ENCODE assay signal across 11 cellular contexts in genomic region chr4:40058854-40059253, GRCh38. TPM values are rescaled to one million over a fixed set of nuclear protein-coding genes. Genes with fewer than 3 reads are reported as not detected.
DNase-seq lines count a peak whose midpoint lies in the region; ATAC-seq and TF ChIP-seq lines count a peak whose summit lies in the region.
"Had no signal": no experiment of that assay in that cellular context is flagged by ENCODE, and none has a peak within 500 bp of the region (broad histone marks: within the 10 kb centered on the region; RNA-seq: fewer than 3 reads in every experiment).

No MANE protein-coding gene starts in this region.

- H3K27ac ChIP-seq in testis = peak overlapping the region in 1 of 2 donors; percentile 99

- no peak for TF ChIP-seq CTCF in WTC11 (IDR thresholded peaks at IDR 0.05)
- no peak for TF ChIP-seq CTCF in testis (IDR thresholded peaks at IDR 0.05)

- 32 to 36% methylated on average over 14 of the region's 14 CpGs for WGBS in testis, 2 donors

- ATAC-seq in WTC11 = no peak
- ATAC-seq: heart left ventricle had no signal

- no peak for TF ChIP-seq POLR2A in testis (IDR thresholded peaks at IDR 0.05)

- no peak overlapping the region for H3K27ac Mint-ChIP-seq in activated naive CD4-positive, alpha-beta T cell treated with anti-CD3 and anti-CD28 coated beads, Interleukin-2, amount 50 U/mL, for 24 hours
- H3K27ac Mint-ChIP-seq in WTC11 = peak overlapping the region; percentile 11; the same call in 1 of the 2 replicates

- H3K9ac ChIP-seq in iPS-15b (ENCODE audit: low read depth, low read length) = peak overlapping the region; percentile 67

- CTCF ChIA-PET in WTC11 (lab: Charles Lee) = interaction anchor here (1.8 to 2.2 kb wide), 2 partner anchors 258 to 266 kb away, joined by 6 to 13 read pairs; no protein-coding TSS in a partner anchor

- peak overlapping the region; percentile 53 for H3K4me3 Mint-ChIP-seq in activated naive CD4-positive, alpha-beta T cell treated with anti-CD3 and anti-CD28 coated beads, Interleukin-2, amount 50 U/mL, for 24 hours
- peak overlapping the region; percentile 87 for H3K4me3 Mint-ChIP-seq in WTC11

- H3K4me3 ChIP-seq in iPS-15b (ENCODE audit: low read depth, low read length) (peak overlapping the region; percentile 75), testis (no peak overlapping the region)

- H3K4me1 ChIP-seq in iPS-15b (ENCODE audit: control insufficient read depth, insufficient read depth, low read length) (peaks cover 3% of the 10 kb centered on the region), testis (peaks cover 6% of the 10 kb centered on the region)

- H3K9me3 ChIP-seq in iPS-15b (ENCODE audit: control insufficient read depth, insufficient read depth, low read length) (no peaks in the 10 kb centered on the region), testis (no peaks in the 10 kb centered on the region)
- H3K9me3 ChIP-seq: heart left ventricle had no signal

- peaks cover 7% of the 10 kb centered on the region for H3K36me3 Mint-ChIP-seq in activated naive CD4-positive, alpha-beta T cell treated with anti-CD3 and anti-CD28 coated beads, Interleukin-2, amount 50 U/mL, for 24 hours
- H3K36me3 Mint-ChIP-seq in WTC11 = peaks cover 18% of the 10 kb centered on the region

- H3K9me3 Mint-ChIP-seq in activated naive CD4-positive, alpha-beta T cell treated with anti-CD3 and anti-CD28 coated beads, Interleukin-2, amount 50 U/mL, for 24 hours = no peaks in the 10 kb centered on the region
- H3K9me3 Mint-ChIP-seq in WTC11 = no peaks in the 10 kb centered on the region

- H3K4me1 Mint-ChIP-seq in activated naive CD4-positive, alpha-beta T cell treated with anti-CD3 and anti-CD28 coated beads, Interleukin-2, amount 50 U/mL, for 24 hours = peaks cover 46% of the 10 kb centered on the region
- H3K4me1 Mint-ChIP-seq in WTC11 = peaks cover 33% of the 10 kb centered on the region

- no peaks in the 10 kb centered on the region for H3K27me3 ChIP-seq in iPS-15b (ENCODE audit: control insufficient read depth, insufficient read depth, low read length)
- H3K27me3 ChIP-seq in testis = no peaks in the 10 kb centered on the region
- H3K27me3 ChIP-seq: heart left ventricle had no signal

- POLR2A ChIA-PET in WTC11 (lab: Charles Lee) = no interaction called here

- DNase-seq in activated naive CD4-positive, alpha-beta T cell treated with anti-CD3 and anti-CD28 coated beads, Interleukin-2, amount 50 U/mL, for 16 hours = no peak
- DNase-seq in WTC11 (ENCODE audit: low spot score) (no peak), testis (peak; percentile 59), cerebellum (ENCODE audit: low spot score) (no peak), NCI-H2227 (lab: John Stamatoyannopoulos, UW; ENCODE audit: unreplicated experiment) (no peak), glomerular visceral epithelial cell (ENCODE audit: extremely low spot score) (no peak)
- DNase-seq: aorta, heart left ventricle, NCI-H510A treated with DMSO at 0.1 percent for 48 hours had no signal

- intact Hi-C loops in testis (cut with DNase I; ENCODE audit: low total_unique reads) = no loop called here

- H3K27me3 Mint-ChIP-seq in activated naive CD4-positive, alpha-beta T cell treated with anti-CD3 and anti-CD28 coated beads, Interleukin-2, amount 50 U/mL, for 24 hours = no peaks in the 10 kb centered on the region
- no peaks in the 10 kb centered on the region for H3K27me3 Mint-ChIP-seq in WTC11 (ENCODE audit: low read depth)

- H3K36me3 ChIP-seq in iPS-15b (ENCODE audit: control insufficient read depth, insufficient read depth, low read length) = no peaks in the 10 kb centered on the region
- no peaks in the 10 kb centered on the region for H3K36me3 ChIP-seq in testis (ENCODE audit: low read depth, missing control alignments)

TF ChIP-seq in WTC11, 78 proteins besides CTCF, POLR2A, EP300 and RAD21:
- no peak for TF ChIP-seq NR3C1 (CRISPR knock-in tag; conservative IDR thresholded peaks at IDR 0.05; ENCODE audit: low read depth)
- TF ChIP-seq CREM (CRISPR knock-in tag; IDR thresholded peaks at IDR 0.05) = no peak
- TF ChIP-seq, protein P1, sequence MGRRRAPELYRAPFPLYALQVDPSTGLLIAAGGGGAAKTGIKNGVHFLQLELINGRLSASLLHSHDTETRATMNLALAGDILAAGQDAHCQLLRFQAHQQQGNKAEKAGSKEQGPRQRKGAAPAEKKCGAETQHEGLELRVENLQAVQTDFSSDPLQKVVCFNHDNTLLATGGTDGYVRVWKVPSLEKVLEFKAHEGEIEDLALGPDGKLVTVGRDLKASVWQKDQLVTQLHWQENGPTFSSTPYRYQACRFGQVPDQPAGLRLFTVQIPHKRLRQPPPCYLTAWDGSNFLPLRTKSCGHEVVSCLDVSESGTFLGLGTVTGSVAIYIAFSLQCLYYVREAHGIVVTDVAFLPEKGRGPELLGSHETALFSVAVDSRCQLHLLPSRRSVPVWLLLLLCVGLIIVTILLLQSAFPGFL (CRISPR knock-in tag; IDR thresholded peaks at IDR 0.05; ENCODE audit: borderline replicate concordance) = no peak
- TF ChIP-seq, protein P2, sequence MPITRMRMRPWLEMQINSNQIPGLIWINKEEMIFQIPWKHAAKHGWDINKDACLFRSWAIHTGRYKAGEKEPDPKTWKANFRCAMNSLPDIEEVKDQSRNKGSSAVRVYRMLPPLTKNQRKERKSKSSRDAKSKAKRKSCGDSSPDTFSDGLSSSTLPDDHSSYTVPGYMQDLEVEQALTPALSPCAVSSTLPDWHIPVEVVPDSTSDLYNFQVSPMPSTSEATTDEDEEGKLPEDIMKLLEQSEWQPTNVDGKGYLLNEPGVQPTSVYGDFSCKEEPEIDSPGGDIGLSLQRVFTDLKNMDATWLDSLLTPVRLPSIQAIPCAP (CRISPR knock-in tag; IDR thresholded peaks at IDR 0.05) = no peak
- TF ChIP-seq ZNF121 (CRISPR knock-in tag; IDR thresholded peaks at IDR 0.05) = no peak
- TF ChIP-seq MYBL2 (CRISPR knock-in tag; IDR thresholded peaks at IDR 0.05) = no peak
- no peak for TF ChIP-seq GTF2I (CRISPR knock-in tag; conservative IDR thresholded peaks at IDR 0.05)
- no peak for TF ChIP-seq ARID4B (CRISPR knock-in tag; IDR thresholded peaks at IDR 0.05; ENCODE audit: borderline replicate concordance)

RNA-seq across cellular contexts. Expression of gene N4BP2, which starts 2.2 kb away (rescaled TPM):
- total RNA-seq in WTC11 (2021) = 28.5 to 31.7 TPM (median 28.9 TPM) in 3 replicates
- total RNA-seq in testis = 10 to 100 TPM in 1 of 2 donors, 1 to 10 TPM in 1; 8.5 to 14.6 TPM
- polyA plus RNA-seq in testis (ENCODE audit: insufficient read depth, low read depth, low replicate concordance) = 3.9 TPM
- 55.8 TPM for total RNA-seq in cerebellum
